1 cellular context compared by ENCODE assay signal in the genomic region with DNA sequence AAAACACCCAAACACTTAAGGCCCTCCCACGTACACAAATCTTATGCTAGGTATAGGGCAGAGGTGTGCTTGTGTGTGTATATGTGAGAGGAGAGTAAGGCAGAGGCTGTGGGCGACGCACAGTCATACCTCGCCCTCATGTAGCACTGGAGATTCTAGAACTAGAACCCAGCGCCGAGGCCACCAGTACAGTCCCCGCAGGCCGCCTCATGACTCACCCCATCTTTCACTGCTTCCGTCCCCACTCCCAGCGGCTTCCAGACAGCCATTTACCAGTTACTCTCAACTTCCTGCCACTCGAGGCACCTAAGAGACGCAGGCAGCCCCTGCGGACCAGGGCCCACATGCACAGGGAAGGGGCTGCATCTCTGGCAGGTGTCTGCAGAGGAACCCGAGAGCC.
TF ChIP-seq lines count a peak whose summit lies in the region.

No MANE protein-coding gene starts in this region.

TF ChIP-seq in H1, 55 proteins besides CTCF, POLR2A, EP300 and RAD21 (continued from another document):
- no peak for TF ChIP-seq BCL11A (IDR thresholded peaks at IDR 0.05; ENCODE audit: low read depth in 2 of 2, low read length in 2 of 2)
- no peak for TF ChIP-seq TEAD4 (IDR thresholded peaks at IDR 0.05; ENCODE audit: low read depth, low read length)
- no peak for TF ChIP-seq JUN (IDR thresholded peaks at IDR 0.05; ENCODE audit: low read depth, low read length)
- no peak for TF ChIP-seq EZH2 (IDR thresholded peaks at IDR 0.05; ENCODE audit: low read depth, low read length, severe bottlenecking)
